ENCODE assay signal across 16 cellular contexts in the genomic region with DNA sequence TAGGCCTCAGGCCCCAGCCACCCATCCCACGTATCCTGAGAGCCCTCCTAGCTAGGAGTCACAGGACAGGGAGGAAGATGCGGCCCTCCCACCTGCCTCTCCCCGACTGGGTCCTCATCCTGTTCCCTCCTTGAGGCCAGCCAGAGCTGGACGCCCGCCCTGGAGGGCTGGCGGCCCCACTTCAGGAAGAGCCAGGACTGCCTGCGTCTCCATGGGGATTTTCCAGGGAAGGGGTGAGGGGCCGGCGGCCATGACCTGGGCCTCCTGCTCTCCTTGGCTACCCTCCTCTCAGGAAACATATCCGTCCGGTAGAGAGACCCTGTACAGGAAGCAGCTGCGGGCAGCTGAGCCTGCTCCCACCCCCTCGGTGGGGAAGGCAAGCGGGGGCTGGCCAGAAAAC. TPM values are rescaled to one million over a fixed set of nuclear protein-coding genes. Genes with fewer than 3 reads are reported as not detected.
DNase-seq lines count a peak whose midpoint lies in the region; ATAC-seq and TF ChIP-seq lines count a peak whose summit lies in the region.
"Had no signal": no experiment of that assay in that cellular context is flagged by ENCODE, and none has a peak within 500 bp of the region (broad histone marks: within the 10 kb centered on the region; RNA-seq: fewer than 3 reads in every experiment).

No MANE protein-coding gene starts in this region.

- peaks cover 25% of the 10 kb centered on the region for H3K36me3 Mint-ChIP-seq in activated CD8-positive, alpha-beta memory T cell treated with anti-CD3 and anti-CD28 coated beads, Interleukin-2, amount 10 ng/mL, durations not matched to agents 7 days and 5 days

- no peak for TF ChIP-seq CTCF in uterus (IDR thresholded peaks at IDR 0.05)

- no peaks in the 10 kb centered on the region for H3K9me3 Mint-ChIP-seq in activated CD8-positive, alpha-beta memory T cell treated with anti-CD3 and anti-CD28 coated beads, Interleukin-2, amount 10 ng/mL, durations not matched to agents 7 days and 5 days (ENCODE audit: low read depth)
- H3K9me3 Mint-ChIP-seq: CD4-positive, alpha-beta T cell; central memory CD8-positive, alpha-beta T cell; naive thymus-derived CD8-positive, alpha-beta T cell had no signal

- H3K4me1 ChIP-seq in neuronal stem cell (ENCODE audit: control insufficient read depth in 2 of 2, insufficient read depth in 1 of 2, low read depth in 1 of 2, low read length in 2 of 2) (no peaks in the 10 kb centered on the region), uterus (no peaks in the 10 kb centered on the region)

- no peak overlapping the region for H3K4ac ChIP-seq in neuronal stem cell (ENCODE audit: low read length)

- H3K4me1 Mint-ChIP-seq in activated CD8-positive, alpha-beta memory T cell treated with anti-CD3 and anti-CD28 coated beads, Interleukin-2, amount 10 ng/mL, durations not matched to agents 7 days and 5 days = peaks cover 29% of the 10 kb centered on the region

- H3K79me1 ChIP-seq in neuronal stem cell (ENCODE audit: low read depth, low read length) = peaks cover 19% of the 10 kb centered on the region

- no peak overlapping the region for H2BK15ac ChIP-seq in neuronal stem cell (ENCODE audit: low read length)

- no peak overlapping the region for H2BK12ac ChIP-seq in neuronal stem cell (ENCODE audit: low read length)

- H3K9ac ChIP-seq in neuronal stem cell (ENCODE audit: low read depth, low read length, poor library complexity) = peak overlapping the region; percentile 30
- H3K9ac ChIP-seq: KMS-11 had no signal

- H3K27me3 ChIP-seq in neuronal stem cell (ENCODE audit: control insufficient read depth in 3 of 3, insufficient read depth in 3 of 3, low read depth in 1 of 3, low read length in 3 of 3) (no peaks in the 10 kb centered on the region), uterus (no peaks in the 10 kb centered on the region)
- H3K27me3 ChIP-seq: hepatocyte had no signal

- H3K9me3 ChIP-seq in neuronal stem cell (replicated peaks in 1 of 2; ENCODE audit: control insufficient read depth in 2 of 2, insufficient read depth in 1 of 2, low read depth in 1 of 2, low read length in 2 of 2) (peaks cover 0 to 2% of the 10 kb centered on the region in 2 donors), uterus (no peaks in the 10 kb centered on the region)
- H3K9me3 ChIP-seq: A549 had no signal

- H2BK120ac ChIP-seq in neuronal stem cell (ENCODE audit: low read depth, low read length) = no peak overlapping the region

- H2BK5ac ChIP-seq in neuronal stem cell (ENCODE audit: low read length) = no peak overlapping the region

- H3K18ac ChIP-seq in neuronal stem cell (ENCODE audit: low read length) = no peak overlapping the region

- no peak overlapping the region for H3K14ac ChIP-seq in neuronal stem cell (ENCODE audit: low read length)

- H3K36me3 ChIP-seq in neuronal stem cell (replicated peaks in 1 of 2; ENCODE audit: control insufficient read depth in 2 of 2, insufficient read depth in 2 of 2, low read length in 2 of 2) (peaks cover 93 to 100% of the 10 kb centered on the region in 2 donors), uterus (no peaks in the 10 kb centered on the region)

- peak overlapping the region; percentile 20 for H4K8ac ChIP-seq in neuronal stem cell (ENCODE audit: low read depth, low read length)

- H3K27ac ChIP-seq in neuronal stem cell (replicated peaks; ENCODE audit: low read length) = no peak overlapping the region
- peak overlapping the region; percentile 52 to 69 for H3K27ac ChIP-seq in uterus
- H3K27ac ChIP-seq: epithelial cell of prostate, hepatocyte, KMS-11 had no signal

- peak overlapping the region; percentile 31 for H3K27ac Mint-ChIP-seq in activated CD8-positive, alpha-beta memory T cell treated with anti-CD3 and anti-CD28 coated beads, Interleukin-2, amount 10 ng/mL, durations not matched to agents 7 days and 5 days
- H3K27ac Mint-ChIP-seq: CD4-positive, alpha-beta T cell had no signal

- H2AK5ac ChIP-seq in neuronal stem cell (ENCODE audit: low read depth, low read length) = no peak overlapping the region

- no peak overlapping the region for H2AFZ ChIP-seq in neuronal stem cell (ENCODE audit: low read length)
- H2AFZ ChIP-seq: hepatocyte had no signal

- CTCF ChIA-PET in activated CD8-positive, alpha-beta memory T cell treated with anti-CD3 and anti-CD28 coated beads, Interleukin-2, amount 10 ng/mL, durations not matched to agents 7 days and 5 days (lab: Charles Lee) = interaction anchor here (0.7 to 5.0 kb wide), 33 partner anchors 8 to 130 kb away, joined by 3 to 86 read pairs (median 4); a partner anchor contains a TSS

- H3K27me3 Mint-ChIP-seq in activated CD8-positive, alpha-beta memory T cell treated with anti-CD3 and anti-CD28 coated beads, Interleukin-2, amount 10 ng/mL, durations not matched to agents 7 days and 5 days = no peaks in the 10 kb centered on the region
- H3K27me3 Mint-ChIP-seq: CD4-positive, alpha-beta T cell; central memory CD8-positive, alpha-beta T cell; naive thymus-derived CD8-positive, alpha-beta T cell had no signal

- WGBS in neuronal stem cell (ENCODE audit: extremely low coverage in 2 of 2, insufficient read length in 2 of 2, insufficient replicate concordance in 1 of 2), 2 donors = no CpG with 5 or more reads among the region's 14 CpGs

- no peak for DNase-seq in activated CD8-positive, alpha-beta memory T cell treated with anti-CD3 and anti-CD28 coated beads, Interleukin-2, amount 10 ng/mL, durations not matched to agents 7 days and 5 days
- DNase-seq in activated CD8-positive, alpha-beta memory T cell treated with anti-CD3 and anti-CD28 coated beads, Interleukin-2, amount 50 U/mL, for 4 hours = no peak
- DNase-seq in left cardiac atrium (no peak), neuronal stem cell (ENCODE audit: low spot score) (no peak), uterus (peak in 1 of 2 donors; percentile 52), T-helper 1 cell (no peak)
- DNase-seq: NCI-H1105 treated with DMSO at 0.1 percent for 48 hours had no signal

- no peak overlapping the region for H4K91ac ChIP-seq in neuronal stem cell (ENCODE audit: low read depth, low read length, poor library complexity)

- H3K4me2 ChIP-seq in neuronal stem cell (ENCODE audit: insufficient read depth, low read length, poor library complexity, severe bottlenecking) = no peak overlapping the region
- H3K4me2 ChIP-seq: A549, hepatocyte, KMS-11 had no signal

- intact Hi-C loops in left cardiac atrium (cut with DNase I) = no loop called here
- intact Hi-C loops in uterus (cut with DNase I; ENCODE audit: low total_unique reads) = no loop called here

- H3K4me3 Mint-ChIP-seq in activated CD8-positive, alpha-beta memory T cell treated with anti-CD3 and anti-CD28 coated beads, Interleukin-2, amount 10 ng/mL, durations not matched to agents 7 days and 5 days = no peak overlapping the region
- H3K4me3 Mint-ChIP-seq: CD4-positive, alpha-beta T cell; central memory CD8-positive, alpha-beta T cell had no signal

- ATAC-seq in activated CD8-positive, alpha-beta memory T cell treated with anti-CD3 and anti-CD28 coated beads, Interleukin-2, amount 10 ng/mL, durations not matched to agents 7 days and 5 days = no peak
- peak; percentile 16 to 60 for ATAC-seq in left cardiac atrium
- no peak for ATAC-seq in GM18511 (IDR thresholded peaks at IDR 0.05; ENCODE audit: unreplicated experiment)
- no peak for ATAC-seq in HG03378 (IDR thresholded peaks at IDR 0.05; ENCODE audit: unreplicated experiment)

- peak overlapping the region; percentile 16 for H3K23ac ChIP-seq in neuronal stem cell (ENCODE audit: low read depth, low read length, poor library complexity)

- no peak for TF ChIP-seq POLR2A in uterus (IDR thresholded peaks at IDR 0.05)

- H3K4me3 ChIP-seq in neuronal stem cell (ENCODE audit: low read length in 2 of 2) (no peak overlapping the region), uterus (no peak overlapping the region)
- H3K4me3 ChIP-seq: A549, hepatocyte had no signal

RNA-seq across cellular contexts. Expression of a gene that starts 11.3 kb away (rescaled TPM):
- 100 to 1,000 TPM; 147 to 187 TPM for total RNA-seq in activated CD8-positive, alpha-beta memory T cell treated with anti-CD3 and anti-CD28 coated beads, Interleukin-2, amount 10 ng/mL, durations not matched to agents 7 days and 5 days
- total RNA-seq in left cardiac atrium = 10 to 100 TPM; 14.9 to 18.0 TPM
- polyA plus RNA-seq in neuronal stem cell (2013, experiment 1 of 2) = 37.2 TPM
- 37.3 TPM for polyA plus RNA-seq in neuronal stem cell (2013, experiment 2 of 2)
- total RNA-seq in uterus = 10 to 100 TPM; 30.8 to 85.7 (median 41.7) TPM

RNA-seq across cellular contexts. Expression of a gene that starts 17.6 kb away (rescaled TPM):
- total RNA-seq in activated CD8-positive, alpha-beta memory T cell treated with anti-CD3 and anti-CD28 coated beads, Interleukin-2, amount 10 ng/mL, durations not matched to agents 7 days and 5 days = 10 to 100 TPM; 16.3 to 17.7 TPM
- 10 to 100 TPM; 12.4 to 17.3 TPM for total RNA-seq in left cardiac atrium
- polyA plus RNA-seq in neuronal stem cell (2013, experiment 1 of 2) = 16.8 TPM
- polyA plus RNA-seq in neuronal stem cell (2013, experiment 2 of 2) = 16.0 TPM
- total RNA-seq in uterus = 100 to 1,000 TPM in 1 of 4 donors, 10 to 100 TPM in 2, 1 to 10 TPM in 1; 7.4 to 154 (median 22.1) TPM

RNA-seq across cellular contexts. Expression of a gene that starts 18.0 kb away (rescaled TPM):
- total RNA-seq in activated CD8-positive, alpha-beta memory T cell treated with anti-CD3 and anti-CD28 coated beads, Interleukin-2, amount 10 ng/mL, durations not matched to agents 7 days and 5 days = 10 to 100 TPM; 93.0 to 95.8 TPM
- total RNA-seq in left cardiac atrium (10 to 100 TPM; 37.2 to 61.9 TPM), uterus (100 to 1,000 TPM in 1 of 4 donors, 10 to 100 TPM in 3; 55.1 to 109 (median 81.8) TPM)
- polyA plus RNA-seq in neuronal stem cell (2013, experiment 1 of 2) = 94.3 TPM
- polyA plus RNA-seq in neuronal stem cell (2013, experiment 2 of 2) = 93.2 TPM

Comparison
In these comparisons a context has a peak if more than half of its experiments do, and no peak if none do; other contexts are left out.
1. ATAC-seq: peak in left cardiac atrium (2 of 2); none in activated CD8-positive, alpha-beta memory T cell treated with anti-CD3 and anti-CD28 coated beads, Interleukin-2, amount 10 ng/mL, durations not matched to agents 7 days and 5 days (single experiment), GM18511 (single experiment) and HG03378 (single experiment).